In the genomic region with DNA sequence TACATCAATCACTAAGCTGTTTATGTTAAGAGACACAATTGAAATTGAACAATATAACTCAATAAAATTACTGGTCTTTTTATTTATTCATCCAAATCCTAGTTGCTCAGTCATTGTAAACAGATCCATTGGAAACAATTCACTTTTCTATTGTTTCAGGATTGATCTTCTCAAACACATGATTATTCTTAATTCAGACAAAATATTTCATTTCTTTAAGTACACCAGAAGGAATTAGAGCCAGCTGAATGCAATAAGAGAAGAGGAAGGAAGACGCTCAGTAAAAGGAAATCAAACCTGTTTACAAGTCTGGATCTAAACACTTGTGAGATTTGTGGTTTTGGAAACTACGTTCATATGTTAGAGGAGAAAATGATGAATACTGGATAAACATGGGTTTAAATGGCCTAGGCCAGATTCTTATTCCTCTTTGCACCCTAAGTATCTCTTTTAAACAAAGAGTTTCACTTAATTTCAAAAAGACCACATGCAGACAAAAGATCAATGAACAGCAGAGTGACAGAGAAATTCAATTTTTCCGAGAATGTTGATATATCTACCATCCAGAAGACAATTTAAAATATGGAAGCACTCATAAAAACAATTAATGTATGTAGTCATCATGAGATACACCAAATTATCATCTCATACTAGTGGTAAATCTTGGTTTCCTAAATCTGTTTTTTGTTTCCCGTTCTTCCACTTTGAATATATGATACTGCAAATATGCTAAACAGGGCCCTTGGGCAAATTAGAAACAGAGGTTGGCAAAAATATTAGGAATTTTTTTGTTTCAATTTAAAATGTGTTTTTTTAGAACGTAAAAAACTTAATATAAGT, we compare ENCODE assay signal across 18 cellular contexts.
DNase-seq lines count a peak whose midpoint lies in the region; ATAC-seq and TF ChIP-seq lines count a peak whose summit lies in the region.
"Had no signal": no experiment of that assay in that cellular context is flagged by ENCODE, and none has a peak within 500 bp of the region (broad histone marks: within the 10 kb centered on the region; RNA-seq: fewer than 3 reads in every experiment).

No MANE protein-coding gene starts in this region.

- no peak overlapping the region for H4K5ac ChIP-seq in mesendoderm (ENCODE audit: low read length)

- no peaks in the 10 kb centered on the region for H3K27me3 ChIP-seq in right atrium auricular region
- no peaks in the 10 kb centered on the region for H3K27me3 ChIP-seq in neuronal stem cell (ENCODE audit: control insufficient read depth in 3 of 3, insufficient read depth in 3 of 3, low read depth in 1 of 3, low read length in 3 of 3)
- no peaks in the 10 kb centered on the region for H3K27me3 ChIP-seq in mesendoderm (ENCODE audit: insufficient read depth, low read length, poor library complexity)
- H3K27me3 ChIP-seq: colonic mucosa, suprapubic skin had no signal

- H3K9me3 Mint-ChIP-seq in dendritic cell treated with granulocyte-macrophage colony-stimulating factor and Interleukin-4, amounts not matched to agents 40 ng/mL and 50 ng/mL, for 4 days, result peaks cover 8% of the 10 kb centered on the region
- no peaks in the 10 kb centered on the region for H3K9me3 Mint-ChIP-seq in nephron
- H3K9me3 Mint-ChIP-seq: CD8-positive, alpha-beta memory T cell; naive thymus-derived CD4-positive, alpha-beta T cell; WTC11 had no signal

- no peaks in the 10 kb centered on the region for H3K79me2 ChIP-seq in mesendoderm (ENCODE audit: control insufficient read depth, insufficient read depth, low read length)

- intact Hi-C loops in left ventricle myocardium superior (cut with micrococcal nuclease), result loop anchor here (10.0 kb wide), 1 partner anchor 703 kb away; a partner anchor contains a TSS
- intact Hi-C loops in dendritic cell treated with granulocyte-macrophage colony-stimulating factor and Interleukin-4, amounts not matched to agents 40 ng/mL and 50 ng/mL, for 4 days (cut with micrococcal nuclease), result no loop called here

- H3K27me3 Mint-ChIP-seq in dendritic cell treated with granulocyte-macrophage colony-stimulating factor and Interleukin-4, amounts not matched to agents 40 ng/mL and 50 ng/mL, for 4 days, result no peaks in the 10 kb centered on the region
- H3K27me3 Mint-ChIP-seq in nephron (ENCODE audit: low read depth), result no peaks in the 10 kb centered on the region

- H3K4me2 ChIP-seq in neuronal stem cell (ENCODE audit: insufficient read depth, low read length, poor library complexity, severe bottlenecking), result no peak overlapping the region
- no peak overlapping the region for H3K4me2 ChIP-seq in mesendoderm (ENCODE audit: low read length)

- peaks cover 0 to 27% of the 10 kb centered on the region in 2 donors for H3K4me1 ChIP-seq in right atrium auricular region
- peaks cover 0 to 2% of the 10 kb centered on the region in 2 donors for H3K4me1 ChIP-seq in neuronal stem cell (ENCODE audit: control insufficient read depth in 2 of 2, insufficient read depth in 1 of 2, low read depth in 1 of 2, low read length in 2 of 2)
- H3K4me1 ChIP-seq in mesendoderm (ENCODE audit: control insufficient read depth, low read depth, low read length), result no peaks in the 10 kb centered on the region
- H3K4me1 ChIP-seq: colonic mucosa, prostate gland had no signal

- ATAC-seq in left ventricle myocardium superior (no peak), HG02763 (IDR thresholded peaks at IDR 0.05; ENCODE audit: unreplicated experiment) (no peak)
- ATAC-seq: naive thymus-derived CD4-positive, alpha-beta T cell; WTC11 had no signal

- H2BK120ac ChIP-seq in neuronal stem cell (ENCODE audit: low read depth, low read length) (no peak overlapping the region), mesendoderm (ENCODE audit: low read depth, low read length) (no peak overlapping the region)

- H3K27ac ChIP-seq in right atrium auricular region (peak overlapping the region; percentile 77 to 92), neuronal stem cell (replicated peaks; ENCODE audit: low read length) (no peak overlapping the region), mesendoderm (ENCODE audit: low read depth, low read length) (no peak overlapping the region)
- H3K27ac ChIP-seq: colonic mucosa, prostate gland, suprapubic skin had no signal

- no peak overlapping the region for H3K23ac ChIP-seq in neuronal stem cell (ENCODE audit: low read depth, low read length, poor library complexity)
- H3K23ac ChIP-seq in mesendoderm (ENCODE audit: low read length), result no peak overlapping the region

- TF ChIP-seq CTCF in right atrium auricular region (IDR thresholded peaks at IDR 0.05) (no peak), nephron (IDR thresholded peaks at IDR 0.05; ENCODE audit: unreplicated experiment in 3 of 3) (no peak)

- H3K4me3 Mint-ChIP-seq in dendritic cell treated with granulocyte-macrophage colony-stimulating factor and Interleukin-4, amounts not matched to agents 40 ng/mL and 50 ng/mL, for 4 days, result no peak overlapping the region
- no peak overlapping the region for H3K4me3 Mint-ChIP-seq in nephron
- H3K4me3 Mint-ChIP-seq: CD8-positive, alpha-beta memory T cell; naive thymus-derived CD4-positive, alpha-beta T cell; WTC11 had no signal

- no peak overlapping the region for H3K14ac ChIP-seq in neuronal stem cell (ENCODE audit: low read length)

- H3K9ac ChIP-seq in neuronal stem cell (ENCODE audit: low read depth, low read length, poor library complexity) (no peak overlapping the region), mesendoderm (ENCODE audit: low read length) (no peak overlapping the region)

- no peak overlapping the region for H2BK5ac ChIP-seq in neuronal stem cell (ENCODE audit: low read length)
- no peak overlapping the region for H2BK5ac ChIP-seq in mesendoderm (ENCODE audit: low read length)

- H3K4me1 Mint-ChIP-seq in dendritic cell treated with granulocyte-macrophage colony-stimulating factor and Interleukin-4, amounts not matched to agents 40 ng/mL and 50 ng/mL, for 4 days (ENCODE audit: low read depth), result peaks cover 8% of the 10 kb centered on the region
- H3K4me1 Mint-ChIP-seq in nephron, result peaks cover 30% of the 10 kb centered on the region
- H3K4me1 Mint-ChIP-seq: CD8-positive, alpha-beta memory T cell had no signal

- H2AK5ac ChIP-seq in neuronal stem cell (ENCODE audit: low read depth, low read length) (no peak overlapping the region), mesendoderm (ENCODE audit: low read length) (no peak overlapping the region)

- H4K8ac ChIP-seq in neuronal stem cell (ENCODE audit: low read depth, low read length) (no peak overlapping the region), mesendoderm (ENCODE audit: low read depth, low read length) (no peak overlapping the region)

- H2BK15ac ChIP-seq in neuronal stem cell (ENCODE audit: low read length) (no peak overlapping the region), mesendoderm (replicated peaks; ENCODE audit: low read depth) (no peak overlapping the region)

- H3K9me3 ChIP-seq in right atrium auricular region (no peaks in the 10 kb centered on the region), neuronal stem cell (replicated peaks in 1 of 2; ENCODE audit: control insufficient read depth in 2 of 2, insufficient read depth in 1 of 2, low read depth in 1 of 2, low read length in 2 of 2) (no peaks in the 10 kb centered on the region)
- H3K9me3 ChIP-seq: colonic mucosa, prostate gland, suprapubic skin had no signal

- H3K56ac ChIP-seq in mesendoderm (ENCODE audit: low read length), result no peak overlapping the region

- no peaks in the 10 kb centered on the region for H3K36me3 ChIP-seq in right atrium auricular region
- H3K36me3 ChIP-seq in neuronal stem cell (replicated peaks in 1 of 2; ENCODE audit: control insufficient read depth in 2 of 2, insufficient read depth in 2 of 2, low read length in 2 of 2), result no peaks in the 10 kb centered on the region
- no peaks in the 10 kb centered on the region for H3K36me3 ChIP-seq in mesendoderm (ENCODE audit: control insufficient read depth, insufficient read depth, low read length)
- H3K36me3 ChIP-seq: colonic mucosa, prostate gland, suprapubic skin had no signal

- no peak overlapping the region for H4K91ac ChIP-seq in neuronal stem cell (ENCODE audit: low read depth, low read length, poor library complexity)

- no peak overlapping the region for H2AFZ ChIP-seq in neuronal stem cell (ENCODE audit: low read length)

- H3K79me1 ChIP-seq in neuronal stem cell (ENCODE audit: low read depth, low read length), result peaks cover 1% of the 10 kb centered on the region
- no peaks in the 10 kb centered on the region for H3K79me1 ChIP-seq in mesendoderm (ENCODE audit: low read length)

- H3K18ac ChIP-seq in neuronal stem cell (ENCODE audit: low read length) (no peak overlapping the region), mesendoderm (ENCODE audit: low read length) (no peak overlapping the region)

- no peaks in the 10 kb centered on the region for H3K36me3 Mint-ChIP-seq in dendritic cell treated with granulocyte-macrophage colony-stimulating factor and Interleukin-4, amounts not matched to agents 40 ng/mL and 50 ng/mL, for 4 days (ENCODE audit: low read depth)
- H3K36me3 Mint-ChIP-seq in nephron (ENCODE audit: low read depth), result no peaks in the 10 kb centered on the region
- H3K36me3 Mint-ChIP-seq: CD8-positive, alpha-beta memory T cell; naive thymus-derived CD4-positive, alpha-beta T cell; WTC11 had no signal

- no peak overlapping the region for H3K4me3 ChIP-seq in right atrium auricular region
- no peak overlapping the region for H3K4me3 ChIP-seq in neuronal stem cell (ENCODE audit: low read length in 2 of 2)
- H3K4me3 ChIP-seq in mesendoderm (ENCODE audit: low read length), result no peak overlapping the region
- H3K4me3 ChIP-seq: colonic mucosa, prostate gland, suprapubic skin had no signal

- H3K27ac Mint-ChIP-seq in dendritic cell treated with granulocyte-macrophage colony-stimulating factor and Interleukin-4, amounts not matched to agents 40 ng/mL and 50 ng/mL, for 4 days, result peak overlapping the region; percentile 19
- H3K27ac Mint-ChIP-seq in nephron, result peak overlapping the region; percentile 69 to 89 (median 74)
- H3K27ac Mint-ChIP-seq: naive thymus-derived CD4-positive, alpha-beta T cell; WTC11 had no signal

- no peak for DNase-seq in right atrium auricular region (ENCODE audit: low spot score)
- DNase-seq in left ventricle myocardium superior, result no peak
- DNase-seq in NCI-H1436 treated with DMSO at 0.1 percent for 48 hours (lab: John Stamatoyannopoulos, UW), result no peak
- DNase-seq in neuronal stem cell (ENCODE audit: low spot score), result no peak
- DNase-seq in mesendoderm, result no peak
- DNase-seq: ACHN; activated effector memory CD4-positive, alpha-beta T cell treated with Interleukin-2 at 50 U/mL for 16 hours; CD8-positive, alpha-beta memory T cell; colonic mucosa; erythroblast; naive thymus-derived CD4-positive, alpha-beta T cell; NCI-H1092 treated with DMSO at 0.1 percent for 48 hours had no signal

- no CpG with 5 or more reads among the region's 5 CpGs for WGBS in neuronal stem cell (ENCODE audit: extremely low coverage in 2 of 2, insufficient read length in 2 of 2, insufficient replicate concordance in 1 of 2), 2 donors
- WGBS in mesendoderm (ENCODE audit: extremely low coverage, insufficient coverage, low lambda C conversion rate), result no CpG with 5 or more reads among the region's 5 CpGs

- H3K4ac ChIP-seq in neuronal stem cell (ENCODE audit: low read length) (no peak overlapping the region), mesendoderm (ENCODE audit: low read depth, low read length) (no peak overlapping the region)

- no peak overlapping the region for H2BK12ac ChIP-seq in neuronal stem cell (ENCODE audit: low read length)

Comparison
In these comparisons a context has a peak if more than half of its experiments do, and no peak if none do; other contexts are left out.
1. H3K27ac ChIP-seq: peak in right atrium auricular region (2 of 2); none in neuronal stem cell (single experiment) and mesendoderm (single experiment).